ENCODE assay signal across 23 cellular contexts in genomic region chr4:80475781-80476180, GRCh38.
"Had no signal": no experiment of that assay in that cellular context is flagged by ENCODE, and none has a peak within 500 bp of the region (broad histone marks: within the 10 kb centered on the region; RNA-seq: fewer than 3 reads in every experiment).

No MANE protein-coding gene starts in this region.

- H3K36me3 ChIP-seq: esophagus muscularis mucosa, neutrophil, right atrium auricular region, sigmoid colon, spleen, thoracic aorta, tibial nerve, vagina had no signal

- H3K27ac ChIP-seq: coronary artery, esophagus muscularis mucosa, hepatocyte, neutrophil, parathyroid adenoma, right atrium auricular region, sigmoid colon, skin epidermis, spleen, thoracic aorta, tibial nerve had no signal

- ATAC-seq: left lobe of liver; natural killer cell treated with Interleukin-12 subunit alpha and Interleukin-12 subunit beta and Interleukin-15 and Interleukin-18, amount 100 ng/mL, for 72 hours; stimulated activated memory B cell treated with anti-CD40 and anti-IgM and Interleukin-4, amounts not matched to agents 10 μg/mL and 1 μg/mL and 100 μg/mL, for 72 hours; stimulated activated naive CD8-positive, alpha-beta T cell treated with anti-CD3 and anti-CD28 coated beads, Interleukin-15, Interleukin-2, amounts not matched to agents 100 U/mL and 50 U/mL, for 24 hours had no signal

- H3K9ac ChIP-seq: parathyroid adenoma had no signal

- H3K4me1 ChIP-seq: parathyroid adenoma, right atrium auricular region, spleen, tibial nerve, vagina had no signal

- H3K27me3 ChIP-seq: esophagus muscularis mucosa, hepatocyte, neutrophil, right atrium auricular region, sigmoid colon, spleen, tibial nerve, vagina had no signal

- H3K79me2 ChIP-seq: hepatocyte, parathyroid adenoma had no signal

- H3K4me2 ChIP-seq: hepatocyte had no signal

- H3K4me3 ChIP-seq: coronary artery, esophagus muscularis mucosa, hepatocyte, lung, right atrium auricular region, sigmoid colon, skin epidermis, spleen, thoracic aorta, tibial nerve, vagina had no signal

- H2AFZ ChIP-seq: hepatocyte, parathyroid adenoma had no signal

- DNase-seq: dermis blood vessel endothelial cell; effector memory CD4-positive, alpha-beta T cell; head of caudate nucleus; kidney; sigmoid colon; spleen; stimulated activated CD4-positive, alpha-beta T cell treated with anti-CD3 and anti-CD28 coated beads, Interleukin-4, amount 100 ng/mL, for 4 hours; stimulated activated naive CD8-positive, alpha-beta T cell treated with anti-CD3 and anti-CD28 coated beads, Interleukin-15, Interleukin-2, amounts not matched to agents 100 U/mL and 50 U/mL, for 24 hours; substantia nigra had no signal

- H3K9me3 ChIP-seq: esophagus muscularis mucosa, neutrophil, right atrium auricular region, sigmoid colon, spleen, thoracic aorta, tibial nerve, vagina had no signal
